16 cellular contexts compared by ENCODE assay signal in the genomic region with DNA sequence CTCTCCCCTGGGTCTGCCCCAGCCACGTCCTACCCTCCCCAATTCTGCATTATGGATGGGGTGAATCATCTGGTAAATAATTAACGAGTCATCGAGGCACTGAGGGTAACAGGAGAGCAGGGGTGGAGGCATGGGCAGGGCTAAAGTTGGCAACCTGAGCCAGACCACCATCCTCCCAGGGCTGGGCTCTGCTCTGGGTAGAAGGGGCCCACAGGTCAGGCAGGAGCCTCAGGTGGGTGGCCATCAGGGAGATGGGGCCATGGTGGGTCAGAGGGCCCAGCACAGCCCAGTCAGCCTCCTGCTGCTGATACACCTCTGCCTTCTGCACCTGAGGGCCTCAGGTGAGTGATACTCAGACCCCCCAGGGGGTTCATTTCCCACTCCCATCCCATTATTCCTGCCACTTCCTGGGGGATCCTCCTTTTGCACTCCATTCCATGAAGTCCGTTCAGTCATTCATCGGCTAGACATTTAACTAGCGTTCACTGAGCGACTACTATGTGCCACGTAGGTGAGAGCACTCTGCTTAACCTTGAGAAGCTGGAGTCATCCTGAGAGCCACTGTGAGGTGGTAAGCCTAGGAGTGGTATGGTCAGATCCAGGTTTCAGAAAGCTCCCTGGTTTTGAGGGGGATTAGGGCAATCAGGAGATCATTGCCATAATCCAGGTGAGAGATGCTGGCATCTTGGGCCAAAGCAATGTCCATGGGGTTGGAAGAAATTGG. TPM values are rescaled to one million over a fixed set of nuclear protein-coding genes. Genes with fewer than 3 reads are reported as not detected.
"Had no signal": no experiment of that assay in that cellular context is flagged by ENCODE, and none has a peak within 500 bp of the region (broad histone marks: within the 10 kb centered on the region; RNA-seq: fewer than 3 reads in every experiment).

Gene VSIG10L2, plus strand, starts transcription at position 248 of the 724 bp plus-strand sequence. Its CDS starts 12 bp downstream, at position 260.

- H3K27me3 ChIP-seq: testis had no signal

- ATAC-seq: activated naive CD4-positive, alpha-beta T cell treated with anti-CD3 and anti-CD28 coated beads, Interleukin-2, amount 50 U/mL, for 72 hours; lower lobe of right lung; naive thymus-derived CD8-positive, alpha-beta T cell; stimulated activated naive CD8-positive, alpha-beta T cell treated with anti-CD3 and anti-CD28 coated beads, Interleukin-15, amount 100 ng/mL, for 72 hours; WTC11 had no signal

- H3K36me3 ChIP-seq: lower lobe of right lung had no signal

- H3K4me3 ChIP-seq: lower lobe of right lung, testis had no signal

- H3K27ac ChIP-seq: lower lobe of right lung, testis had no signal

- H3K4me1 ChIP-seq: lower lobe of right lung had no signal

- H3K9me3 ChIP-seq: lower lobe of right lung, testis had no signal

- DNase-seq: activated CD4-positive, alpha-beta T cell treated with anti-CD3 and anti-CD28 coated beads, Interleukin-2, amount 10 ng/mL, durations not matched to agents 24 days and 14 days; activated effector memory CD4-positive, alpha-beta T cell treated with Interleukin-2 at 50 U/mL for 16 hours; activated T-cell treated with anti-CD3 and anti-CD28 coated beads, Interleukin-2, amount 50 U/mL, for 1 hour; amniotic stem cell; cerebellar nuclear complex; endodermal cell; erythroblast; lower lobe of right lung; naive thymus-derived CD8-positive, alpha-beta T cell; occipital lobe; stimulated activated CD4-positive, alpha-beta T cell treated with anti-CD3 and anti-CD28 coated beads, Interleukin-4, amount 100 ng/mL, for 1 hour; stimulated activated naive CD8-positive, alpha-beta T cell treated with anti-CD3 and anti-CD28 coated beads, Interleukin-15, amount 100 ng/mL, for 72 hours; testis had no signal

RNA-seq across cellular contexts. Expression of gene VSIG10L2, which starts in this region (rescaled TPM):
- total RNA-seq: activated CD4-positive, alpha-beta T cell treated with anti-CD3 and anti-CD28 coated beads, Interleukin-2, amount 10 ng/mL, durations not matched to agents 24 days and 14 days; activated naive CD4-positive, alpha-beta T cell treated with anti-CD3 and anti-CD28 coated beads, Interleukin-2, amount 50 U/mL, for 72 hours; dermis microvascular lymphatic vessel endothelial cell; endodermal cell; lower lobe of right lung; naive thymus-derived CD8-positive, alpha-beta T cell; occipital lobe; testis; WTC11 had no signal
- polyA plus RNA-seq: naive thymus-derived CD8-positive, alpha-beta T cell had no signal
